In the genomic region with DNA sequence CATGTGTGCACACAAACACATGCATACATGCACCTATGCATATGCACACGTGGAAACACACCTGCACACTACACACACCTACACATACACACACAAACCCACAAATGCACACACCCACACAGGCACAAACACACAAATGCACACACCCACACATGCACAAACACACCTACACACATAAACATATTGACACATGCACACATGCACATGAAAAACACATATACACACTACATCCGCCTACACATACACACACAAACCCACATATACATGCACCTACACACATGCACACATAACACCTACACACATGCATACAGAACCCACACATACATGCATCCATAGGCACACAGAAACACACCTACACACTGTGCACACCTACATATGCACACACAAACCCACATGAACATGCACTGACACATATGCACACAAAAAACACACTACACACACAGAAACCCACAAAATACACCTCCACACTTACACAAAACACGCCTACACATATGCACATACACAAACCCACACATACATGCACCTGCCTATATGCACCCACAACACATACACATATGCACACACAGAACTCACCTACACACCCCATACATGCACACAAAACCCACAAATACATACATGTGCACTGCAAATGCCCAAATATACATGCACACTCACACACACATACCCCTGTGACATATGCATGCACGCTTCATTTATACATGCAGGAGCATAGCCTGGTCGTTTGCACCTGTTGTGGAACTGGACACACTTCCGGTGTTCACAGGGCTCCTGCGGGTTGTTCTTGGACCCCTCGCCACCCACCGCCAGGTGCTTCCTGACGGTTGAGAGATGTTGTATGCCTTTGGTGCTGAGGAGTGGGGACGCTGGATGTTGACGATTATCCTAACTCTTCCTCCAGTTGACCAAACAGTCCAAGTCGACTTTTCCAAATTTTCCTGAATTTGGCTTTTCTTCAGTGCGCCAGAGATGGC, we compare ENCODE assay signal across 19 cellular contexts. TPM values are rescaled to one million over a fixed set of nuclear protein-coding genes. Genes with fewer than 3 reads are reported as not detected.
DNase-seq lines count a peak whose midpoint lies in the region; ATAC-seq, FAIRE-seq and TF ChIP-seq lines count a peak whose summit lies in the region.
"Had no signal": no experiment of that assay in that cellular context is flagged by ENCODE, and none has a peak within 500 bp of the region (broad histone marks: within the 10 kb centered on the region; RNA-seq: fewer than 3 reads in every experiment).

No MANE protein-coding gene starts in this region.

- H3K9me3 Mint-ChIP-seq in HFFc6, result no peaks in the 10 kb centered on the region

- H3K27ac ChIP-seq in KOPT-K1 (ENCODE audit: low read depth, low read length, poor library complexity, severe bottlenecking) (peak overlapping the region; percentile 94), mesenchymal stem cell (ENCODE audit: low read length, poor library complexity, severe bottlenecking) (no peak overlapping the region)

- peak overlapping the region in 1 of 2 experiments; percentile 54 for H3K23ac ChIP-seq in mesenchymal stem cell (ENCODE audit: low read length in 2 of 2)

- no peak overlapping the region for H3K9ac ChIP-seq in mesenchymal stem cell (ENCODE audit: low read length)

- no peak overlapping the region for H2AFZ ChIP-seq in mesenchymal stem cell (ENCODE audit: low read depth, low read length)

- 96% methylated on average over 11 of the region's 14 CpGs for WGBS in mesenchymal stem cell

- no peak overlapping the region for H3K4ac ChIP-seq in mesenchymal stem cell (ENCODE audit: low read depth in 1 of 2, low read length in 2 of 2)

- FAIRE-seq in GM12891 (lab: Jason Lieb, UNC), result peak; percentile 31

- H3K27me3 Mint-ChIP-seq in HFFc6 (ENCODE audit: insufficient read depth), result peaks cover 10% of the 10 kb centered on the region
- H3K27me3 Mint-ChIP-seq: CD4-positive, alpha-beta memory T cell had no signal

- H3K4me1 ChIP-seq in mesenchymal stem cell (ENCODE audit: control insufficient read depth, insufficient read depth, low read depth, low read length), result peaks cover 30% of the 10 kb centered on the region

- no peak overlapping the region for H2BK120ac ChIP-seq in mesenchymal stem cell (ENCODE audit: low read depth, low read length)

- H3K9me3 ChIP-seq in KOPT-K1 (ENCODE audit: insufficient read depth, low read length, poor library complexity, severe bottlenecking), result no peaks in the 10 kb centered on the region
- no peaks in the 10 kb centered on the region for H3K9me3 ChIP-seq in mesenchymal stem cell (ENCODE audit: control insufficient read depth, low read length)

- no peak overlapping the region for H3K18ac ChIP-seq in mesenchymal stem cell (ENCODE audit: low read depth in 1 of 2, low read length in 2 of 2)

- H2AK5ac ChIP-seq in mesenchymal stem cell (ENCODE audit: low read length, severe bottlenecking), result no peak overlapping the region

- no peak overlapping the region for H4K8ac ChIP-seq in mesenchymal stem cell (ENCODE audit: low read length)

- H3K79me1 ChIP-seq in mesenchymal stem cell (replicated peaks; ENCODE audit: low read length, poor library complexity, severe bottlenecking), result peaks cover 26% of the 10 kb centered on the region

- peak overlapping the region in 1 of 2 experiments; percentile 21 for H2BK12ac ChIP-seq in mesenchymal stem cell (ENCODE audit: low read length in 2 of 2)

- H3K36me3 ChIP-seq in KOPT-K1 (ENCODE audit: insufficient read depth, low read length) (peaks cover 73% of the 10 kb centered on the region), mesenchymal stem cell (ENCODE audit: control insufficient read depth in 1 of 2, insufficient read depth in 2 of 2, low read depth in 1 of 2, low read length in 2 of 2) (peaks cover 33 to 74% of the 10 kb centered on the region in 2 experiments)

- H3K4me2 ChIP-seq in mesenchymal stem cell (ENCODE audit: low read length, poor library complexity, severe bottlenecking), result no peak overlapping the region

- no peak overlapping the region for H2BK15ac ChIP-seq in mesenchymal stem cell (ENCODE audit: low read depth, poor library complexity, severe bottlenecking)

- peaks cover 27% of the 10 kb centered on the region for H3K4me1 Mint-ChIP-seq in HFFc6 (ENCODE audit: low read depth)

- H3K36me3 Mint-ChIP-seq in HFFc6 (ENCODE audit: low read depth), result peaks cover 24% of the 10 kb centered on the region

- TF ChIP-seq POLR2A in GM12891 (IDR thresholded peaks at IDR 0.05; ENCODE audit: low read depth, low read length), result no peak

- TF ChIP-seq CTCF in HFFc6 (IDR thresholded peaks at IDR 0.05), result no peak

- intact Hi-C loops in cardiac septum (cut with DNase I), result no loop called here
- intact Hi-C loops in left cardiac atrium (cut with DNase I), result no loop called here

- H3K4me3 Mint-ChIP-seq in HFFc6, result no peak overlapping the region
- H3K4me3 Mint-ChIP-seq: CD4-positive, alpha-beta memory T cell had no signal

- peak overlapping the region in 1 of 2 experiments; percentile 26 for H3K14ac ChIP-seq in mesenchymal stem cell (ENCODE audit: low read length in 2 of 2)

- no peak overlapping the region for H2BK5ac ChIP-seq in mesenchymal stem cell (ENCODE audit: low read depth, low read length, poor library complexity, severe bottlenecking)

- H3K4me3 ChIP-seq in mesenchymal stem cell (ENCODE audit: insufficient read depth in 1 of 2, low read depth in 1 of 2, low read length in 2 of 2), result no peak overlapping the region

- no peak overlapping the region for H3K27ac Mint-ChIP-seq in HFFc6

- no peaks in the 10 kb centered on the region for H3K27me3 ChIP-seq in mesenchymal stem cell (ENCODE audit: control insufficient read depth in 1 of 2, insufficient read depth in 1 of 2, low read length in 2 of 2)

- ATAC-seq in left cardiac atrium, result no peak
- no peak for ATAC-seq in GM18870 (IDR thresholded peaks at IDR 0.05; ENCODE audit: unreplicated experiment)

- DNase-seq in cardiac septum (ENCODE audit: low spot score) (peak; percentile 38), left cardiac atrium (no peak), GM12891 (ENCODE audit: insufficient read length, low spot score) (no peak), mesenchymal stem cell (no peak), HFFc6 (no peak), NCI-H345 treated with DMSO at 0.1 percent for 48 hours (lab: John Stamatoyannopoulos, UW; ENCODE audit: unreplicated experiment) (no peak)
- DNase-seq: Calu3; CD4-positive, alpha-beta memory T cell; DMS53; GOT3; NCI-H1105 treated with DMSO at 0.1 percent for 48 hours; NCI-H187 treated with DMSO at 0.1 percent for 48 hours; NCI-H2171; NCI-H446 treated with DMSO at 0.1 percent for 48 hours; NCI-H748 treated with DMSO at 0.1 percent for 48 hours; SW 1271 had no signal

- H4K91ac ChIP-seq in mesenchymal stem cell (ENCODE audit: low read length), result peak overlapping the region; percentile 18

TF ChIP-seq in GM12891, 5 proteins besides CTCF, POLR2A, EP300 and RAD21:
- TF ChIP-seq PAX5 (IDR thresholded peaks at IDR 0.05; ENCODE audit: insufficient read depth, low read length, severe bottlenecking) (no peak), POU2F2 (IDR thresholded peaks at IDR 0.05; ENCODE audit: low read depth, low read length) (peak; percentile 42; the same call in 1 of the 2 replicates), POLR2AphosphoS5 (IDR thresholded peaks at IDR 0.05; ENCODE audit: low read depth, low read length) (peak; percentile 54; the same call in 1 of the 2 replicates)

RNA-seq across cellular contexts. Expression of a gene that starts 22.1 kb away (rescaled TPM):
- total RNA-seq in cardiac septum (327 TPM), left cardiac atrium (100 to 1,000 TPM; 242 to 317 TPM)
- 91.8 TPM for polyA plus RNA-seq in GM12891 (2012; ENCODE audit: low read depth, missing spikeins)
- 955 TPM for polyA plus RNA-seq in mesenchymal stem cell (2013, experiment 1 of 2)
- polyA plus RNA-seq in mesenchymal stem cell (2013, experiment 2 of 2), result 984 TPM
- 100 to 1,000 TPM; 526 to 610 (median 584) TPM for total RNA-seq in HFFc6 (2021; fragmentation: NEBNext Ultra II Directional; extraction: Animal tissue kit (Norgen Biotek cat#: 25700))

RNA-seq across cellular contexts. Expression of a gene that starts 38.7 kb away (rescaled TPM):
- 2.6 TPM for total RNA-seq in cardiac septum
- total RNA-seq in left cardiac atrium, result 1 to 10 TPM in 1 of 2 donors, under 1 TPM in 1; 0.38 to 1.0 TPM
- not detected for polyA plus RNA-seq in GM12891 (2012; ENCODE audit: low read depth, missing spikeins)
- polyA plus RNA-seq in mesenchymal stem cell (2013, experiment 1 of 2), result 0.01 TPM
- polyA plus RNA-seq in mesenchymal stem cell (2013, experiment 2 of 2), result not detected
- under 1 TPM in 5 of 6 experiments, not detected in 1; 0.07 to 0.48 (median 0.31) TPM for total RNA-seq in HFFc6 (2021; fragmentation: NEBNext Ultra II Directional; extraction: Animal tissue kit (Norgen Biotek cat#: 25700))
- total RNA-seq: Calu3, SK-MEL-5 had no signal
- polyA plus RNA-seq: CD4-positive, alpha-beta memory T cell had no signal
